ENCODE assay signal across 1 cellular context in genomic region chr1:183609313-183609712, GRCh38.
TF ChIP-seq lines count a peak whose summit lies in the region.

No MANE protein-coding gene starts in this region.

TF ChIP-seq in endothelial cell of umbilical vein, 7 proteins besides CTCF, POLR2A, EP300 and RAD21:
- TF ChIP-seq EZH2 (IDR thresholded peaks at IDR 0.05; ENCODE audit: borderline replicate concordance, low read depth, low read length, severe bottlenecking) (no peak), JUN (IDR thresholded peaks at IDR 0.05; ENCODE audit: borderline replicate concordance, insufficient read depth, insufficient read length, low read depth) (no peak), MAX (IDR thresholded peaks at IDR 0.05; ENCODE audit: insufficient read depth, insufficient read length) (no peak), FOS (IDR thresholded peaks at IDR 0.05; ENCODE audit: borderline replicate concordance, insufficient read depth, low read length) (no peak), POLR2AphosphoS5 (IDR thresholded peaks at IDR 0.05; ENCODE audit: insufficient read depth, low read depth, low read length) (no peak), MYC (IDR thresholded peaks at IDR 0.05; ENCODE audit: low read depth, low read length) (no peak), GATA2 (IDR thresholded peaks at IDR 0.05; ENCODE audit: insufficient read depth, insufficient read length, low read depth, low read length) (no peak)
